12 cellular contexts compared by ENCODE assay signal in the genomic region with DNA sequence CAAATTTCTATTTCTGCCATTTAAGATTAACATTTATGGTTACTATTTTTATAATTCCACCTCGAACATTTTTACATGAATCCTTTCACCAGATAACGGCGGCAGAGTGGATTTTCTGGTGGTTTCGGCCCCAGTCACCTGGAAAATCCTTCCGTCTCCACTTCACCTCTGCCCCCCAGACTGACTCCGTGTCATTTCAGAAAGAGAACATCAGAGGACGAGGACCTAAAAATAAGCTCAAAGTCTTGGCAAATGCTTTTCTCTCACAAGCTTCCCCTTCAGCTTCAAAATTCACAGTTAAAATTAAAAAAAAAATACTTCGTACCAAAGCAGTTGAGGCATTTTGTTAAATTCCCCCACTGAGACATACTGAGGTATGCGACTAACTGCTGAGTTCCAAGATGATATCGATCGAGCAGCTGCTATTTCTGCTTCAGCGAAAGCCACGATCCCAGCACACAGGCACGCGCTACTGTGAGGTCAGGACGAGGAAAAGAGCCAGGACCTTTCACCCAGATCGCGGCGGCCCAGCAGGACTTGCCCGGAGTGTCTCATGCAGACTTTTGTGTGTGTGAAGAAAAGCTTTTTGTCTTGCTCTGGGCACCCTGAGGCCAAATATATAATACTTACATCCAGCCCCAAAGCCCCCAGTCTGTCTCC. TPM values are rescaled to one million over a fixed set of nuclear protein-coding genes. Genes with fewer than 3 reads are reported as not detected.
DNase-seq lines count a peak whose midpoint lies in the region; ATAC-seq and TF ChIP-seq lines count a peak whose summit lies in the region.
"Had no signal": no experiment of that assay in that cellular context is flagged by ENCODE, and none has a peak within 500 bp of the region (broad histone marks: within the 10 kb centered on the region; RNA-seq: fewer than 3 reads in every experiment).

No MANE protein-coding gene starts in this region.

- TF ChIP-seq CTCF in cardiac fibroblast (IDR thresholded peaks at IDR 0.05; ENCODE audit: low read depth, low read length) (no peak), progenitor cell of endocrine pancreas (IDR thresholded peaks at IDR 0.05; ENCODE audit: unreplicated experiment) (no peak), A673 (conservative IDR thresholded peaks at IDR 0.05; ENCODE audit: low read depth, low read length) (no peak), natural killer cell (IDR thresholded peaks at IDR 0.05) (no peak)

- peak; percentile 72 for DNase-seq in EH (ENCODE audit: low read depth)
- peak; percentile 52 to 90 for DNase-seq in cardiac fibroblast (ENCODE audit: low read depth in 2 of 2)
- DNase-seq in iPS-NIHi11 (ENCODE audit: low spot score) = peak; percentile 49
- DNase-seq in progenitor cell of endocrine pancreas (ENCODE audit: low spot score, unreplicated experiment) = no peak
- DNase-seq in A673 (ENCODE audit: low spot score) = no peak
- no peak for DNase-seq in natural killer cell
- no peak for DNase-seq in glomerular visceral epithelial cell (ENCODE audit: extremely low spot score)

- H3K27me3 ChIP-seq in A673 (replicated peaks; ENCODE audit: insufficient read depth, low read depth, low read length, poor library complexity) = no peaks in the 10 kb centered on the region

- H3K36me3 Mint-ChIP-seq in progenitor cell of endocrine pancreas (ENCODE audit: insufficient read depth) (no peaks in the 10 kb centered on the region), natural killer cell (no peaks in the 10 kb centered on the region)
- H3K36me3 Mint-ChIP-seq: mesothelial cell of epicardium had no signal

- H3K27ac ChIP-seq in A673 (ENCODE audit: low read depth, low read length, poor library complexity, severe bottlenecking) = no peak overlapping the region
- H3K27ac ChIP-seq: SK-N-MC had no signal

- peaks cover 3% of the 10 kb centered on the region for H3K9me3 Mint-ChIP-seq in progenitor cell of endocrine pancreas (ENCODE audit: low read depth)
- H3K9me3 Mint-ChIP-seq in natural killer cell = peaks cover 0 to 3% of the 10 kb centered on the region in 2 donors

- H3K9me3 ChIP-seq in A673 (ENCODE audit: low read depth, low read length, poor library complexity, severe bottlenecking) = no peaks in the 10 kb centered on the region

- BruUV-seq in A673 (replicated peaks; lab: Mats Ljungman, UMichigan) = no TSS peak

- no peaks in the 10 kb centered on the region for H3K27me3 Mint-ChIP-seq in progenitor cell of endocrine pancreas
- H3K27me3 Mint-ChIP-seq in natural killer cell (ENCODE audit: low read depth in 2 of 2) = no peaks in the 10 kb centered on the region
- H3K27me3 Mint-ChIP-seq: stimulated activated memory B cell treated with anti-CD40 and anti-IgM and Interleukin-4, amounts not matched to agents 10 μg/mL and 1 μg/mL and 100 μg/mL, for 72 hours had no signal

- POLR2A ChIA-PET in A673 (lab: Charles Lee; ENCODE audit: low non-redundant PET) = no interaction called here

- H3K4me3 ChIP-seq in cardiac fibroblast (replicated peaks in 1 of 2; ENCODE audit: low read depth in 2 of 2, low read length in 2 of 2) (no peak overlapping the region), A673 (ENCODE audit: low read depth, low read length, poor library complexity, severe bottlenecking) (no peak overlapping the region)
- H3K4me3 ChIP-seq: SK-N-MC had no signal

- intact Hi-C loops in A673 (cut with micrococcal nuclease; ENCODE audit: unreplicated experiment) (no loop called here), natural killer cell (cut with micrococcal nuclease) (no loop called here)

- CTCF ChIA-PET in A673 (lab: Charles Lee) = no interaction called here

- no peaks in the 10 kb centered on the region for H3K36me3 ChIP-seq in A673 (ENCODE audit: insufficient read depth, low read length, poor library complexity, severe bottlenecking)

- H3K4me1 ChIP-seq in A673 (ENCODE audit: insufficient read depth, low read length, poor library complexity, severe bottlenecking) = no peaks in the 10 kb centered on the region

- ATAC-seq in natural killer cell = no peak
- no peak for ATAC-seq in GM21825 (IDR thresholded peaks at IDR 0.05; ENCODE audit: unreplicated experiment)
- ATAC-seq: stimulated activated memory B cell treated with anti-CD40 and anti-IgM and Interleukin-4, amounts not matched to agents 10 μg/mL and 1 μg/mL and 100 μg/mL, for 72 hours had no signal

- H3K27ac Mint-ChIP-seq in progenitor cell of endocrine pancreas (peak overlapping the region; percentile 87), natural killer cell (peak overlapping the region in 1 of 2 donors; percentile 86)
- H3K27ac Mint-ChIP-seq: IgD-negative memory B cell; mesothelial cell of epicardium; stimulated activated memory B cell treated with anti-CD40 and anti-IgM and Interleukin-4, amounts not matched to agents 10 μg/mL and 1 μg/mL and 100 μg/mL, for 72 hours had no signal

- H3K4me3 Mint-ChIP-seq in progenitor cell of endocrine pancreas (ENCODE audit: low read depth) (no peak overlapping the region), natural killer cell (no peak overlapping the region)
- H3K4me3 Mint-ChIP-seq: IgD-negative memory B cell; mesothelial cell of epicardium; stimulated activated memory B cell treated with anti-CD40 and anti-IgM and Interleukin-4, amounts not matched to agents 10 μg/mL and 1 μg/mL and 100 μg/mL, for 72 hours had no signal

- H3K4me1 Mint-ChIP-seq in progenitor cell of endocrine pancreas (ENCODE audit: low read depth) = peaks cover 10% of the 10 kb centered on the region
- peaks cover 20 to 25% of the 10 kb centered on the region in 2 donors for H3K4me1 Mint-ChIP-seq in natural killer cell
- H3K4me1 Mint-ChIP-seq: IgD-negative memory B cell; stimulated activated memory B cell treated with anti-CD40 and anti-IgM and Interleukin-4, amounts not matched to agents 10 μg/mL and 1 μg/mL and 100 μg/mL, for 72 hours had no signal

RNA-seq across cellular contexts. Expression of a gene that starts 36.8 kb away (rescaled TPM):
- total RNA-seq in progenitor cell of endocrine pancreas (not detected in 2 replicates), A673 (2021) (not detected in 2 replicates), natural killer cell (not detected)
- total RNA-seq: mesothelial cell of epicardium had no signal

RNA-seq across cellular contexts. Expression of a gene that starts 41.0 kb away (rescaled TPM):
- total RNA-seq in progenitor cell of endocrine pancreas = not detected in 2 replicates
- not detected in 2 replicates for total RNA-seq in A673 (2021)
- 1 to 10 TPM in 1 of 3 donors, not detected in 2; 1.3 TPM for total RNA-seq in natural killer cell
- total RNA-seq: mesothelial cell of epicardium had no signal

RNA-seq across cellular contexts. Expression of a gene that starts 45.0 kb away (rescaled TPM):
- total RNA-seq in progenitor cell of endocrine pancreas = 1.6 and 2.7 TPM in 2 replicates
- 0.13 and 0.24 TPM in 2 replicates for total RNA-seq in A673 (2021)
- total RNA-seq in natural killer cell = 10 to 100 TPM in 1 of 3 donors, 1 to 10 TPM in 2; 5.6 to 10.3 (median 7.6) TPM

Comparison
In these comparisons a context has a peak if more than half of its experiments do, and no peak if none do; other contexts are left out.
1. DNase-seq: peak in EH (single experiment), cardiac fibroblast (2 of 2) and iPS-NIHi11 (single experiment); none in progenitor cell of endocrine pancreas (single experiment), A673 (single experiment), natural killer cell (single experiment) and glomerular visceral epithelial cell (single experiment).